Comparison of ENCODE assay signal across 1 cellular context in the genomic region with DNA sequence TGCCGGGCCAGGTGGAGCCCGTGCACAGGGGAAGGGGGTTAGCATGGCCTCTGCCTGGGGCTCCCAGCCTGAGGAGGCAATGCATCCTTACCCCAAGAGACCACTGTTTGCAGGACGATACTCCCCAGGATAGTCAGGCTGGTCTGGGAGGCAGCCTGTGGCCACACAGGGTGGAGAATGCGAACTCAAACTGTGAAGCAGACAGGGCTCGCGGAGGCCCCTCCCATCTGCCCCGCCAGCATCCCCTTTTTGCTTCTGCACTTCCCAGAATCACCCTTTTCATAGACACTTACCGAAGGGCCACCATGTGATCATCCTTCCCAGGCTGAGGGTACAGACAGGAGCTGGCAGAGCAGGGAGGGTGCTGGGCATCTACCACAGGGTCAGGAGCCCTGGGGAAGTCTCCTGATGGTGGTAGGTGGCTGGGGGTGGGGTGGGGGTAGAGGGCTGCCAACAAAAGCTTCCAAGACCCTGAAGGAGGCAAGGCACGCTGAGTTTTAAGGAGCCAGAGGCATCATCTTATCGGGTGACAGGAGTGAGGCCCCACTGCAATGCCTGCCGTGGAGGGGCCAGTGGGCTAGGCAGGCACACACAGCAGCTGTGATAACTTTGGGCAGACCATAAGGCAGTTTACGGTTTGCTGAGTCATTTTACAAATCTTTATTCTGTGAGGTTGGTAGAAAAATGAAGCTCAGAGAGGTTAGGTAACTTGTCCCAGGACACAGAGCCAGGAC.
A peak's percentile ranks its signal among the peaks of the same experiment; 100 is the strongest.
TF ChIP-seq lines count a peak whose summit lies in the region.

No MANE protein-coding gene starts in this region.

TF ChIP-seq in GM12878, 131 proteins besides CTCF, POLR2A, EP300 and RAD21 (continued from another document):
- TF ChIP-seq, protein P1, sequence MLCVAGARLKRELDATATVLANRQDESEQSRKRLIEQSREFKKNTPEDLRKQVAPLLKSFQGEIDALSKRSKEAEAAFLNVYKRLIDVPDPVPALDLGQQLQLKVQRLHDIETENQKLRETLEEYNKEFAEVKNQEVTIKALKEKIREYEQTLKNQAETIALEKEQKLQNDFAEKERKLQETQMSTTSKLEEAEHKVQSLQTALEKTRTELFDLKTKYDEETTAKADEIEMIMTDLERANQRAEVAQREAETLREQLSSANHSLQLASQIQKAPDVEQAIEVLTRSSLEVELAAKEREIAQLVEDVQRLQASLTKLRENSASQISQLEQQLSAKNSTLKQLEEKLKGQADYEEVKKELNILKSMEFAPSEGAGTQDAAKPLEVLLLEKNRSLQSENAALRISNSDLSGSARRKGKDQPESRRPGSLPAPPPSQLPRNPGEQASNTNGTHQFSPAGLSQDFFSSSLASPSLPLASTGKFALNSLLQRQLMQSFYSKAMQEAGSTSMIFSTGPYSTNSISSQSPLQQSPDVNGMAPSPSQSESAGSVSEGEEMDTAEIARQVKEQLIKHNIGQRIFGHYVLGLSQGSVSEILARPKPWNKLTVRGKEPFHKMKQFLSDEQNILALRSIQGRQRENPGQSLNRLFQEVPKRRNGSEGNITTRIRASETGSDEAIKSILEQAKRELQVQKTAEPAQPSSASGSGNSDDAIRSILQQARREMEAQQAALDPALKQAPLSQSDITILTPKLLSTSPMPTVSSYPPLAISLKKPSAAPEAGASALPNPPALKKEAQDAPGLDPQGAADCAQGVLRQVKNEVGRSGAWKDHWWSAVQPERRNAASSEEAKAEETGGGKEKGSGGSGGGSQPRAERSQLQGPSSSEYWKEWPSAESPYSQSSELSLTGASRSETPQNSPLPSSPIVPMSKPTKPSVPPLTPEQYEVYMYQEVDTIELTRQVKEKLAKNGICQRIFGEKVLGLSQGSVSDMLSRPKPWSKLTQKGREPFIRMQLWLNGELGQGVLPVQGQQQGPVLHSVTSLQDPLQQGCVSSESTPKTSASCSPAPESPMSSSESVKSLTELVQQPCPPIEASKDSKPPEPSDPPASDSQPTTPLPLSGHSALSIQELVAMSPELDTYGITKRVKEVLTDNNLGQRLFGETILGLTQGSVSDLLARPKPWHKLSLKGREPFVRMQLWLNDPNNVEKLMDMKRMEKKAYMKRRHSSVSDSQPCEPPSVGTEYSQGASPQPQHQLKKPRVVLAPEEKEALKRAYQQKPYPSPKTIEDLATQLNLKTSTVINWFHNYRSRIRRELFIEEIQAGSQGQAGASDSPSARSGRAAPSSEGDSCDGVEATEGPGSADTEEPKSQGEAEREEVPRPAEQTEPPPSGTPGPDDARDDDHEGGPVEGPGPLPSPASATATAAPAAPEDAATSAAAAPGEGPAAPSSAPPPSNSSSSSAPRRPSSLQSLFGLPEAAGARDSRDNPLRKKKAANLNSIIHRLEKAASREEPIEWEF (IDR thresholded peaks at IDR 0.05; ENCODE audit: insufficient replicate concordance, low read depth, low read length), result no peak
- 0 out of 2 replicates have a peak, but pooled peaks have one; percentile 2 for TF ChIP-seq POLR2AphosphoS2 (IDR thresholded peaks at IDR 0.05; ENCODE audit: low read depth, low read length)
- no peak for TF ChIP-seq MEF2B (IDR thresholded peaks at IDR 0.05; ENCODE audit: partially characterized antibody, poor library complexity, severe bottlenecking)
- TF ChIP-seq PBX3 (IDR thresholded peaks at IDR 0.05; ENCODE audit: insufficient replicate concordance, low read depth, low read length), result no peak
- no peak for TF ChIP-seq HDGF (IDR thresholded peaks at IDR 0.05)
- peak; percentile 7; the same call in 1 of the 2 replicates for TF ChIP-seq SPI1 (IDR thresholded peaks at IDR 0.05; ENCODE audit: borderline replicate concordance, insufficient read depth, low read depth, low read length)
- TF ChIP-seq TCF12 (IDR thresholded peaks at IDR 0.05; ENCODE audit: low read depth, low read length), result 0 out of 2 replicates have a peak, but pooled peaks have one; percentile 47
- TF ChIP-seq RUNX3 (IDR thresholded peaks at IDR 0.05; ENCODE audit: low read length), result peak; percentile 30; the same call in 1 of the 2 replicates
- TF ChIP-seq SMARCA5 (IDR thresholded peaks at IDR 0.05), result 0 out of 2 replicates have a peak, but pooled peaks have one; percentile 59
- TF ChIP-seq BACH1 (IDR thresholded peaks at IDR 0.05; ENCODE audit: borderline replicate concordance), result peak; percentile 68; the same call in 1 of the 2 replicates
- no peak for TF ChIP-seq NR2C2 (IDR thresholded peaks at IDR 0.05; ENCODE audit: borderline replicate concordance, control insufficient read depth, insufficient read length, low read depth)
- 0 out of 2 replicates have a peak, but pooled peaks have one; percentile 13 for TF ChIP-seq SMC3 (IDR thresholded peaks at IDR 0.05; ENCODE audit: borderline replicate concordance, low read length)
- TF ChIP-seq HDAC6 (IDR thresholded peaks at IDR 0.05; ENCODE audit: unreplicated experiment), result no peak
- no peak for TF ChIP-seq SP1 (IDR thresholded peaks at IDR 0.05; ENCODE audit: low read depth, low read length)
- no peak for TF ChIP-seq TARDBP (IDR thresholded peaks at IDR 0.05; ENCODE audit: borderline replicate concordance)
- no peak for TF ChIP-seq ELK1 (IDR thresholded peaks at IDR 0.05; ENCODE audit: low read depth, low read length)
- TF ChIP-seq KAT2A (conservative IDR thresholded peaks at IDR 0.05; ENCODE audit: control insufficient read depth, low read depth, low read length), result no peak
